ENCODE assay signal across 20 cellular contexts in genomic region chr22:49334589-49334873, GRCh38.
A peak's percentile ranks its signal among the peaks of the same experiment; 100 is the strongest.
DNase-seq lines count a peak whose midpoint lies in the region; ATAC-seq and TF ChIP-seq lines count a peak whose summit lies in the region.
"Had no signal": no experiment of that assay in that cellular context is flagged by ENCODE, and none has a peak within 500 bp of the region (broad histone marks: within the 10 kb centered on the region; RNA-seq: fewer than 3 reads in every experiment).

No MANE protein-coding gene starts in this region.

- no peaks in the 10 kb centered on the region for H3K36me3 Mint-ChIP-seq in chondrocyte (ENCODE audit: low read depth)
- H3K36me3 Mint-ChIP-seq: IgD-negative memory B cell had no signal

- H3K4me3 Mint-ChIP-seq in chondrocyte (ENCODE audit: unreplicated experiment), result no peak overlapping the region
- H3K4me3 Mint-ChIP-seq: IgD-negative memory B cell had no signal

- H3K36me3 ChIP-seq in mesendoderm (ENCODE audit: control insufficient read depth, insufficient read depth, low read length), result no peaks in the 10 kb centered on the region
- H3K36me3 ChIP-seq: HAP-1, MG63 had no signal

- no peaks in the 10 kb centered on the region for H3K27me3 ChIP-seq in mesendoderm (ENCODE audit: insufficient read depth, low read length, poor library complexity)

- H3K18ac ChIP-seq in mesendoderm (ENCODE audit: low read length), result no peak overlapping the region

- no peak overlapping the region for H3K27ac ChIP-seq in mesendoderm (ENCODE audit: low read depth, low read length)

- no peak overlapping the region for H3K27ac Mint-ChIP-seq in chondrocyte (ENCODE audit: unreplicated experiment)
- H3K27ac Mint-ChIP-seq: IgD-negative memory B cell had no signal

- peaks cover 7% of the 10 kb centered on the region for H3K9me3 Mint-ChIP-seq in chondrocyte (ENCODE audit: low read depth)

- no peak for TF ChIP-seq CTCF in GM13977 (IDR thresholded peaks at IDR 0.05; ENCODE audit: extremely low read depth, insufficient read depth, missing control alignments)
- no peak for TF ChIP-seq CTCF in chondrocyte (IDR thresholded peaks at IDR 0.05)

- H3K79me1 ChIP-seq in mesendoderm (ENCODE audit: low read length), result no peaks in the 10 kb centered on the region

- intact Hi-C loops in sciatic nerve (cut with DNase I), result no loop called here

- no peak overlapping the region for H3K4me3 ChIP-seq in mesendoderm (ENCODE audit: low read length)
- H3K4me3 ChIP-seq: HAP-1, MG63 had no signal

- no peaks in the 10 kb centered on the region for H3K79me2 ChIP-seq in mesendoderm (ENCODE audit: control insufficient read depth, insufficient read depth, low read length)

- ATAC-seq in sciatic nerve, result no peak

- H3K4ac ChIP-seq in mesendoderm (ENCODE audit: low read depth, low read length), result no peak overlapping the region

- H3K23ac ChIP-seq in mesendoderm (ENCODE audit: low read length), result no peak overlapping the region

- H3K4me1 Mint-ChIP-seq in chondrocyte (ENCODE audit: low read depth), result no peaks in the 10 kb centered on the region
- H3K4me1 Mint-ChIP-seq: IgD-negative memory B cell had no signal

- peaks cover 11% of the 10 kb centered on the region for H3K27me3 Mint-ChIP-seq in chondrocyte (ENCODE audit: low read depth)

- H2AK5ac ChIP-seq in mesendoderm (ENCODE audit: low read length), result no peak overlapping the region

- no peaks in the 10 kb centered on the region for H3K4me1 ChIP-seq in mesendoderm (ENCODE audit: control insufficient read depth, low read depth, low read length)
- H3K4me1 ChIP-seq: HAP-1 had no signal

- in situ Hi-C loops in GM13977 (cut with MboI; ENCODE audit: low pct_unique_long_range_greater_than_20kb, low sequenced_read_pairs, unreplicated experiment), result no loop called here

- no peak overlapping the region for H2BK15ac ChIP-seq in mesendoderm (replicated peaks; ENCODE audit: low read depth)

- no peak overlapping the region for H2BK5ac ChIP-seq in mesendoderm (ENCODE audit: low read length)

- WGBS in mesendoderm (ENCODE audit: extremely low coverage, insufficient coverage, low lambda C conversion rate), result no CpG with 5 or more reads among the region's 7 CpGs

- no peak overlapping the region for H3K9ac ChIP-seq in mesendoderm (ENCODE audit: low read length)

- H4K5ac ChIP-seq in mesendoderm (ENCODE audit: low read length), result no peak overlapping the region

- no peak overlapping the region for H3K56ac ChIP-seq in mesendoderm (ENCODE audit: low read length)

- DNase-seq in GM13977 (ENCODE audit: low spot score), result peak; percentile 8
- DNase-seq in chondrocyte (ENCODE audit: low spot score), result peak; percentile 40
- DNase-seq in mesendoderm, result peak; percentile 10
- DNase-seq in sciatic nerve (ENCODE audit: low spot score), result peak; percentile 34
- no peak for DNase-seq in NCI-H2171 (lab: John Stamatoyannopoulos, UW)
- DNase-seq in activated gamma-delta T cell treated with Interleukin-2 at 50 U/mL for 16 hours, result no peak
- no peak for DNase-seq in cortex of kidney (lab: John Stamatoyannopoulos, UW)
- DNase-seq: ACHN, C1 segment of cervical spinal cord, Karpas-422, MG63, NCI-H1048, NCI-H1436 treated with DMSO at 0.1 percent for 48 hours, NCI-H2081, NCI-H510A treated with DMSO at 0.1 percent for 48 hours, NCI-H774, OCI-M1, Right ventricle myocardium superior had no signal

- H3K4me2 ChIP-seq in mesendoderm (ENCODE audit: low read length), result no peak overlapping the region

- H4K8ac ChIP-seq in mesendoderm (ENCODE audit: low read depth, low read length), result no peak overlapping the region

- no peak overlapping the region for H2BK120ac ChIP-seq in mesendoderm (ENCODE audit: low read depth, low read length)

Comparison
In these comparisons a context has a peak if more than half of its experiments do, and no peak if none do; other contexts are left out.
1. DNase-seq: peak in GM13977 (single experiment), chondrocyte (single experiment), mesendoderm (single experiment) and sciatic nerve (single experiment); none in NCI-H2171 (single experiment), activated gamma-delta T cell treated with Interleukin-2 at 50 U/mL for 16 hours (single experiment) and cortex of kidney (single experiment).